ENCODE assay signal across 16 cellular contexts in the genomic region with DNA sequence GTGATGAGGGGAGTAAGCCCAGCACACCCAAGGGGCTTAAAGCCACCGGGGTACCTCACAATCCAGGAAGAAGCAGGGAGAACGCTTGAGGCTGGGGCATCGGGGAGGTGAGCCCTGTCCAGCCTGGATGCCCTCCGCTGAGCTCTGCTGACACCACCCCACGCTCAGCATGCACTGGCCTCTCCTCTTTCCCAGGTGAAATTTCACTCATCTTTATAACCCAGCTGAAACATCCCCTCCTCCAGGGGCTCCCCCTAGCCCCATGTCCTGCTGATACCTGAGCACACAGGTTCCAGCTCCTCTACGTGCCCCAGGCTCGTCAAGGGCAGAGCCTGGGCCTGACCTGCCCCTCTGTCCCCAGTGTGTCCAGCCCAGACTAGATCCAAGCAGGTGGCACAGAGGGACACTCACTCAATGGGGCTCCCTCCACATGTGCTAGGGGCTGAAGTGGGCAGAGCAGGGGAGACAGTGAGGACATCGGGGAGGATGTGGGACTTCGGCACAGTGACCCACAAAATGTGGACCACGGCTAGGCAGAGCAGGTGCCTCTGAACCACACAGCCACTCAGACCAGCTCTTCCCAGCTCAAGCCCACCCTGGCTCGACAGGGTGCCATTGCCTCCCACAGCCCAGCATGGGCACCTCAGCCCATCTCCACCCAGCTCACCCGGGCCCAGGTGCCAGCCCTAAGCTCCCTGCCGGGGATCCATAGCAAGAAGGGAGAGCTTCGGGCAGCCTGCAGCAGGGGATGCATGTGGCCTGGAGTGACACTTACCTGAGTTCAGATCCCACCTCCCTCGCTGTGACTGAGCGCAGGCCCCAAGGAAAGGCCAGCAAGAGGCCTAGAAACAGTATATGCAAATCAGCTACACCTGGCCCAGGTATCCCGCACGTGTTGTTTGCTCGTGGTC. TPM values are rescaled to one million over a fixed set of nuclear protein-coding genes. Genes with fewer than 3 reads are reported as not detected.
DNase-seq lines count a peak whose midpoint lies in the region; ATAC-seq and TF ChIP-seq lines count a peak whose summit lies in the region.
"Had no signal": no experiment of that assay in that cellular context is flagged by ENCODE, and none has a peak within 500 bp of the region (broad histone marks: within the 10 kb centered on the region; RNA-seq: fewer than 3 reads in every experiment).

No MANE protein-coding gene starts in this region.

- H3K27ac Mint-ChIP-seq in memory B cell (no peak overlapping the region), type B pancreatic cell (peak overlapping the region; percentile 79)

- H3K27me3 Mint-ChIP-seq in memory B cell (peaks cover 26% of the 10 kb centered on the region), type B pancreatic cell (peaks cover 4% of the 10 kb centered on the region)

- TF ChIP-seq CTCF in type B pancreatic cell (conservative IDR thresholded peaks at IDR 0.05) = no peak

- DNase-seq in NCI-H526 (lab: John Stamatoyannopoulos, UW) (peak; percentile 29 to 71), ecto neural progenitor cell (ENCODE audit: low spot score) (peak; percentile 39), memory B cell (ENCODE audit: low spot score in 2 of 2) (no peak), type B pancreatic cell (ENCODE audit: extremely low spot score, unreplicated experiment) (no peak), COR-L47 (lab: John Stamatoyannopoulos, UW) (no peak)
- no peak for DNase-seq in stimulated activated CD4-positive, alpha-beta T cell treated with anti-CD3 and anti-CD28 coated beads, Interleukin-2, amount 100 ng/mL, for 24 hours
- no peak for DNase-seq in stimulated activated CD8-positive, alpha-beta memory T cell treated with anti-CD3 and anti-CD28 coated beads, Interleukin-4, amount 100 ng/mL, for 48 hours
- DNase-seq: ACHN, DMS79 treated with DMSO at 0.1 percent for 48 hours, KBM-7, NCI-H1417, NCI-H187, NCI-H2107, NCI-H2227 treated with DMSO at 0.1 percent for 48 hours, NCI-H510A treated with DMSO at 0.1 percent for 48 hours had no signal

- H3K4me1 Mint-ChIP-seq in memory B cell (peaks cover 5% of the 10 kb centered on the region), type B pancreatic cell (ENCODE audit: unreplicated experiment) (peaks cover 17% of the 10 kb centered on the region)

- ATAC-seq in memory B cell (ENCODE audit: low read depth) = no peak
- ATAC-seq: PC-3 had no signal

- H3K4me3 Mint-ChIP-seq in memory B cell = peak overlapping the region; percentile 1
- no peak overlapping the region for H3K4me3 Mint-ChIP-seq in type B pancreatic cell

- H3K9me3 Mint-ChIP-seq in memory B cell (peaks cover under 1% of the 10 kb centered on the region), type B pancreatic cell (no peaks in the 10 kb centered on the region)

- no peaks in the 10 kb centered on the region for H3K36me3 Mint-ChIP-seq in memory B cell
- H3K36me3 Mint-ChIP-seq in type B pancreatic cell = no peaks in the 10 kb centered on the region

RNA-seq across cellular contexts. Expression of a gene that starts 46.7 kb away (rescaled TPM):
- 43.6 and 44.6 TPM in 2 replicates for total RNA-seq in type B pancreatic cell (ENCODE audit: low replicate concordance)

Comparison
In these comparisons a context has a peak if more than half of its experiments do, and no peak if none do; other contexts are left out.
1. DNase-seq: peak in NCI-H526 (2 of 2) and ecto neural progenitor cell (single experiment); none in memory B cell (0 of 2), type B pancreatic cell (single experiment), stimulated activated CD4-positive, alpha-beta T cell treated with anti-CD3 and anti-CD28 coated beads, Interleukin-2, amount 100 ng/mL, for 24 hours (0 of 2), COR-L47 (single experiment) and stimulated activated CD8-positive, alpha-beta memory T cell treated with anti-CD3 and anti-CD28 coated beads, Interleukin-4, amount 100 ng/mL, for 48 hours (single experiment).